9 cellular contexts compared by ENCODE assay signal in the genomic region with DNA sequence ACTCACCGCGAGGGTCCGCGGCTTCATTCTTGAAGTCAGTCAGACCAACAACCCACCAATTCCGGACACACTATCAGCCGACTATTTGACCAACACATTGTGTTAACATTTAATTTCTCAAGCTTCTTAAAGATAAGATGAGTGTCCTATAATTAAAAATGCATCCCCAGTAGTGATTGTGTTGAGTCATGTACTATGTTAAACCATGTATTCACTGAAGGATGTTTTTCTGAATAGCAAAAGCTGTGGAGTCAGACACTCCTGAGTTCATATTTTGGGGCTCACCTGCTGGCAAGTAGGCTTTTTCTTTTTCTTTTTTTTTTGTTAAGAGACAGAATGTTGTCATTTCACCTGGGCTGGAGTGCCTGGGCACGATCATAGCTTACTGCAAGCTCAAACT.
"Had no signal": no experiment of that assay in that cellular context is flagged by ENCODE, and none has a peak within 500 bp of the region (broad histone marks: within the 10 kb centered on the region; RNA-seq: fewer than 3 reads in every experiment).

No MANE protein-coding gene starts in this region.

- H3K4me3 ChIP-seq: GM23248, HAP-1 had no signal

- H3K27ac ChIP-seq: GM23248, HL-60 had no signal

- H3K4me1 ChIP-seq: HAP-1 had no signal

- H3K4me1 Mint-ChIP-seq: IgD-negative memory B cell had no signal

- H3K36me3 ChIP-seq: HAP-1 had no signal

- H3K27ac Mint-ChIP-seq: HFFc6 had no signal

- H3K4me3 Mint-ChIP-seq: HFFc6, IgD-negative memory B cell had no signal

- H3K9me3 ChIP-seq: HAP-1 had no signal

- H3K9me3 Mint-ChIP-seq: HFFc6 had no signal

- ATAC-seq: HCT116, HepG2 had no signal

- DNase-seq: GM23248, GOT3, H7, HFFc6 had no signal

- H3K27me3 Mint-ChIP-seq: IgD-negative memory B cell had no signal

- H3K36me3 Mint-ChIP-seq: IgD-negative memory B cell had no signal
